ENCODE assay signal across 9 cellular contexts in the genomic region with DNA sequence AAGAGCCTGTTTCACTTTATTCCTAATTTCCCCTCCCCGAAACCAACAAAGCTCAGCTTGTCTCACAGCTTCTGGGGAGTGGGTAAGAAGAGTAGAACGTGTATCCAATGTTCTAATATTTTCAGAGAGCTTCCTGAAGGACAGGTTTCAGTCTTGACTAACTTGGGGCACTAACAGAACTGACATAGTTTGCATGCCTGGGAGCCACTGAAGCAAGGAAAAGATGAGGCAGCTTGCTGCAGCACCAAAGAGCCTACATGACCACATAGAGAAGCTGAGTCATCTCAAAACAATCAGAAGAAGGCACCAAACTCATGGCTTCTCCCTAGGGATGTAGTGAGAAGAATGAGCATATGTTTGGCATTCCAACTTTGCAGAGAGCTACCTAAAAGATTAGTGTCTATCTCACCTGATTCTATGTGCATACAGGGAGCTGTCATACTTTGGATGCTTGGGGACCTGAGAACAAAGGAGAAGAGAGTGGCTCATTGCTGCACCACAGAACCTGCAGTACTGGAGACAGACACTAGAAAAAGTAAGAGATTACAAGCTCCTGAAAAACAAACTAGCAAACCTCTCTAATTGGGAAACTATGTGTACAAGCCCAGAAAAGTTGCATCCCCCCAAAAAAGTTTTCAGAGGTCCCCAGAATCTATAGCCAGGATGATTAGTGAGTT.
DNase-seq lines count a peak whose midpoint lies in the region; ATAC-seq and TF ChIP-seq lines count a peak whose summit lies in the region.
"Had no signal": no experiment of that assay in that cellular context is flagged by ENCODE, and none has a peak within 500 bp of the region (broad histone marks: within the 10 kb centered on the region; RNA-seq: fewer than 3 reads in every experiment).

No MANE protein-coding gene starts in this region.

- no peaks in the 10 kb centered on the region for H3F3A ChIP-seq in neural progenitor cell (ENCODE audit: low read depth)

- H3K27me3 ChIP-seq in SJSA1 (replicated peaks) (no peaks in the 10 kb centered on the region), neural progenitor cell (no peaks in the 10 kb centered on the region)
- H3K27me3 ChIP-seq: ascending aorta had no signal

- peak overlapping the region; percentile 88 for H3K27ac ChIP-seq in SJSA1
- no peak overlapping the region for H3K27ac ChIP-seq in neural progenitor cell
- H3K27ac ChIP-seq: ascending aorta had no signal

- H3K4me1 Mint-ChIP-seq in neural progenitor cell, result no peaks in the 10 kb centered on the region

- H3K79me2 ChIP-seq in neural progenitor cell (ENCODE audit: low read depth), result no peaks in the 10 kb centered on the region

- H4K20me1 ChIP-seq in neural progenitor cell (ENCODE audit: low read depth), result no peaks in the 10 kb centered on the region

- H3K4me1 ChIP-seq in SJSA1 (replicated peaks) (peaks cover 30% of the 10 kb centered on the region), neural progenitor cell (peaks cover 6% of the 10 kb centered on the region)
- H3K4me1 ChIP-seq: ascending aorta had no signal

- TF ChIP-seq CTCF in neural progenitor cell (IDR thresholded peaks at IDR 0.05), result no peak

- H3K36me3 ChIP-seq in SJSA1 (no peaks in the 10 kb centered on the region), neural progenitor cell (no peaks in the 10 kb centered on the region)
- H3K36me3 ChIP-seq: ascending aorta had no signal

- H3K27ac Mint-ChIP-seq in neural progenitor cell, result no peak overlapping the region

- H3K9me3 ChIP-seq in SJSA1 (replicated peaks) (no peaks in the 10 kb centered on the region), neural progenitor cell (ENCODE audit: low read depth) (peaks cover 5% of the 10 kb centered on the region)

- peaks cover 38% of the 10 kb centered on the region for H3K9me3 Mint-ChIP-seq in neural progenitor cell

- peak; percentile 81 for ATAC-seq in GM18861 (IDR thresholded peaks at IDR 0.05; ENCODE audit: unreplicated experiment)
- ATAC-seq in HG02840 (IDR thresholded peaks at IDR 0.05; ENCODE audit: low FRiP score, unreplicated experiment), result peak; percentile 47

- peak overlapping the region; percentile 4 for H3K4me2 ChIP-seq in neural progenitor cell

- peak overlapping the region; percentile 18 for H2AFZ ChIP-seq in neural progenitor cell (replicated peaks)

- DNase-seq in SJSA1 (ENCODE audit: low read depth in 1 of 2, low spot score in 2 of 2) (peak; percentile 76 to 77), neural progenitor cell (ENCODE audit: low spot score) (peak; percentile 8), NCI-H1436 treated with DMSO at 0.1 percent for 48 hours (lab: John Stamatoyannopoulos, UW) (no peak), NCI-H2107 (lab: John Stamatoyannopoulos, UW) (no peak), NCI-H1930 (lab: John Stamatoyannopoulos, UW) (no peak)
- DNase-seq in effector CD4-positive, alpha-beta T cell, result no peak

- no peaks in the 10 kb centered on the region for H3K27me3 Mint-ChIP-seq in neural progenitor cell (ENCODE audit: insufficient read depth, low read depth)

- no peak overlapping the region for H3K4me3 Mint-ChIP-seq in neural progenitor cell

- H3K9ac ChIP-seq in neural progenitor cell, result no peak overlapping the region

- H3K4me3 ChIP-seq in SJSA1, result no peak overlapping the region
- no peak overlapping the region for H3K4me3 ChIP-seq in neural progenitor cell
- H3K4me3 ChIP-seq: ascending aorta had no signal

- peaks cover 2% of the 10 kb centered on the region for H3K36me3 Mint-ChIP-seq in neural progenitor cell

Comparison
In these comparisons a context has a peak if more than half of its experiments do, and no peak if none do; other contexts are left out.
1. DNase-seq: peak in SJSA1 (2 of 2) and neural progenitor cell (single experiment); none in NCI-H1436 treated with DMSO at 0.1 percent for 48 hours (single experiment), NCI-H2107 (single experiment), NCI-H1930 (0 of 2) and effector CD4-positive, alpha-beta T cell (single experiment).